ENCODE assay signal across 14 cellular contexts in genomic region chr17:78086740-78087139, GRCh38. TPM values are rescaled to one million over a fixed set of nuclear protein-coding genes. Genes with fewer than 3 reads are reported as not detected.
A peak's percentile ranks its signal among the peaks of the same experiment; 100 is the strongest.
DNase-seq lines count a peak whose midpoint lies in the region; ATAC-seq and TF ChIP-seq lines count a peak whose summit lies in the region.
"Had no signal": no experiment of that assay in that cellular context is flagged by ENCODE, and none has a peak within 500 bp of the region (broad histone marks: within the 10 kb centered on the region; RNA-seq: fewer than 3 reads in every experiment).

No MANE protein-coding gene starts in this region.

- no peaks in the 10 kb centered on the region for H3K9me3 ChIP-seq in neuronal stem cell (replicated peaks in 1 of 2; ENCODE audit: control insufficient read depth in 2 of 2, insufficient read depth in 1 of 2, low read depth in 1 of 2, low read length in 2 of 2)
- H3K9me3 ChIP-seq: BLaER1 treated with 17β-estradiol and CSF1 and Interleukin-3, amounts not matched to agents 10 nM and 100 nM had no signal

- no peaks in the 10 kb centered on the region for H3K27me3 Mint-ChIP-seq in activated naive CD4-positive, alpha-beta T cell treated with anti-CD3 and anti-CD28 coated beads, Interleukin-2, amount 50 U/mL, for 24 hours
- H3K27me3 Mint-ChIP-seq in activated naive CD4-positive, alpha-beta T cell treated with anti-CD3 and anti-CD28 coated beads, Interleukin-2, amount 10 ng/mL, durations not matched to agents 7 days and 5 days: no peaks in the 10 kb centered on the region
- no peaks in the 10 kb centered on the region for H3K27me3 Mint-ChIP-seq in WTC11 (ENCODE audit: low read depth)
- H3K27me3 Mint-ChIP-seq: B cell had no signal

- H3K4me3 ChIP-seq in neuronal stem cell (ENCODE audit: low read length in 2 of 2): no peak overlapping the region
- H3K4me3 ChIP-seq: BLaER1 treated with 17β-estradiol and CSF1 and Interleukin-3, amounts not matched to agents 10 nM and 100 nM; GM23248 had no signal

- H3K4me2 ChIP-seq in neuronal stem cell (ENCODE audit: insufficient read depth, low read length, poor library complexity, severe bottlenecking): no peak overlapping the region
- H3K4me2 ChIP-seq: BLaER1 treated with 17β-estradiol and CSF1 and Interleukin-3, amounts not matched to agents 10 nM and 100 nM had no signal

- H2BK5ac ChIP-seq in neuronal stem cell (ENCODE audit: low read length): no peak overlapping the region

- H3K36me3 Mint-ChIP-seq in activated naive CD4-positive, alpha-beta T cell treated with anti-CD3 and anti-CD28 coated beads, Interleukin-2, amount 50 U/mL, for 24 hours: peaks cover 3% of the 10 kb centered on the region
- H3K36me3 Mint-ChIP-seq in activated naive CD4-positive, alpha-beta T cell treated with anti-CD3 and anti-CD28 coated beads, Interleukin-2, amount 10 ng/mL, durations not matched to agents 7 days and 5 days: peaks cover 40% of the 10 kb centered on the region
- peaks cover 76% of the 10 kb centered on the region for H3K36me3 Mint-ChIP-seq in WTC11

- no peak overlapping the region for H3K4ac ChIP-seq in neuronal stem cell (ENCODE audit: low read length)

- no peak overlapping the region for H3K27ac ChIP-seq in neuronal stem cell (replicated peaks; ENCODE audit: low read length)
- peak overlapping the region; percentile 23 for H3K27ac ChIP-seq in temporal lobe (ENCODE audit: low read depth, low read length)
- H3K27ac ChIP-seq: BLaER1 treated with 17β-estradiol and CSF1 and Interleukin-3, amounts not matched to agents 10 nM and 100 nM; GM23248 had no signal

- no peaks in the 10 kb centered on the region for H3K79me1 ChIP-seq in neuronal stem cell (ENCODE audit: low read depth, low read length)

- no peak for TF ChIP-seq CTCF in WTC11 (IDR thresholded peaks at IDR 0.05)

- no CpG with 5 or more reads among the region's 13 CpGs for WGBS in neuronal stem cell (ENCODE audit: extremely low coverage in 2 of 2, insufficient read length in 2 of 2, insufficient replicate concordance in 1 of 2), 2 donors

- no peak for DNase-seq in activated naive CD4-positive, alpha-beta T cell treated with anti-CD3 and anti-CD28 coated beads, Interleukin-2, amount 10 ng/mL, durations not matched to agents 7 days and 5 days
- DNase-seq in H4 (ENCODE audit: low spot score) (peak; percentile 3), neuronal stem cell (ENCODE audit: low spot score) (no peak), WTC11 (ENCODE audit: low spot score) (no peak)
- no peak for DNase-seq in stimulated activated CD4-positive, alpha-beta T cell treated with anti-CD3 and anti-CD28 coated beads, Interleukin-1b, Interleukin-23, amount 100 ng/mL, for 48 hours
- DNase-seq: CD8-positive, alpha-beta T cell; GM23248; HCEC 1CT; IMR-90 had no signal

- ATAC-seq in WTC11: no peak
- ATAC-seq: CD8-positive, alpha-beta T cell had no signal

- no peak overlapping the region for H3K14ac ChIP-seq in neuronal stem cell (ENCODE audit: low read length)

- no peak overlapping the region for H2AFZ ChIP-seq in neuronal stem cell (ENCODE audit: low read length)
- H2AFZ ChIP-seq: GM23248 had no signal

- no peak overlapping the region for H3K18ac ChIP-seq in neuronal stem cell (ENCODE audit: low read length)

- POLR2A ChIA-PET in WTC11 (lab: Charles Lee): no interaction called here

- H3K27ac Mint-ChIP-seq in activated naive CD4-positive, alpha-beta T cell treated with anti-CD3 and anti-CD28 coated beads, Interleukin-2, amount 50 U/mL, for 24 hours: peak overlapping the region; percentile 27
- no peak overlapping the region for H3K27ac Mint-ChIP-seq in activated naive CD4-positive, alpha-beta T cell treated with anti-CD3 and anti-CD28 coated beads, Interleukin-2, amount 10 ng/mL, durations not matched to agents 7 days and 5 days
- H3K27ac Mint-ChIP-seq in WTC11: no peak overlapping the region
- H3K27ac Mint-ChIP-seq: B cell; CD8-positive, alpha-beta T cell had no signal

- no peak overlapping the region for H2AK5ac ChIP-seq in neuronal stem cell (ENCODE audit: low read depth, low read length)

- H3K9me3 Mint-ChIP-seq in activated naive CD4-positive, alpha-beta T cell treated with anti-CD3 and anti-CD28 coated beads, Interleukin-2, amount 50 U/mL, for 24 hours: no peaks in the 10 kb centered on the region
- no peaks in the 10 kb centered on the region for H3K9me3 Mint-ChIP-seq in activated naive CD4-positive, alpha-beta T cell treated with anti-CD3 and anti-CD28 coated beads, Interleukin-2, amount 10 ng/mL, durations not matched to agents 7 days and 5 days
- H3K9me3 Mint-ChIP-seq in WTC11: no peaks in the 10 kb centered on the region
- H3K9me3 Mint-ChIP-seq: CD8-positive, alpha-beta T cell had no signal

- peak overlapping the region; percentile 27 for H3K9ac ChIP-seq in neuronal stem cell (ENCODE audit: low read depth, low read length, poor library complexity)
- H3K9ac ChIP-seq: BLaER1 treated with 17β-estradiol and CSF1 and Interleukin-3, amounts not matched to agents 10 nM and 100 nM; GM23248 had no signal

- no peak overlapping the region for H4K8ac ChIP-seq in neuronal stem cell (ENCODE audit: low read depth, low read length)

- peaks cover 22 to 88% of the 10 kb centered on the region in 2 donors for H3K36me3 ChIP-seq in neuronal stem cell (replicated peaks in 1 of 2; ENCODE audit: control insufficient read depth in 2 of 2, insufficient read depth in 2 of 2, low read length in 2 of 2)

- no peak overlapping the region for H3K4me3 Mint-ChIP-seq in activated naive CD4-positive, alpha-beta T cell treated with anti-CD3 and anti-CD28 coated beads, Interleukin-2, amount 50 U/mL, for 24 hours
- no peak overlapping the region for H3K4me3 Mint-ChIP-seq in activated naive CD4-positive, alpha-beta T cell treated with anti-CD3 and anti-CD28 coated beads, Interleukin-2, amount 10 ng/mL, durations not matched to agents 7 days and 5 days
- no peak overlapping the region for H3K4me3 Mint-ChIP-seq in WTC11
- H3K4me3 Mint-ChIP-seq: B cell; CD8-positive, alpha-beta T cell had no signal

- H3K4me1 ChIP-seq in neuronal stem cell (ENCODE audit: control insufficient read depth in 2 of 2, insufficient read depth in 1 of 2, low read depth in 1 of 2, low read length in 2 of 2): peaks cover 0 to 6% of the 10 kb centered on the region in 2 donors

- CTCF ChIA-PET in activated naive CD4-positive, alpha-beta T cell treated with anti-CD3 and anti-CD28 coated beads, Interleukin-2, amount 10 ng/mL, durations not matched to agents 7 days and 5 days (lab: Charles Lee): no interaction called here
- CTCF ChIA-PET in WTC11 (lab: Charles Lee): no interaction called here

- H4K91ac ChIP-seq in neuronal stem cell (ENCODE audit: low read depth, low read length, poor library complexity): no peak overlapping the region

- peaks cover 3% of the 10 kb centered on the region for H3K4me1 Mint-ChIP-seq in activated naive CD4-positive, alpha-beta T cell treated with anti-CD3 and anti-CD28 coated beads, Interleukin-2, amount 50 U/mL, for 24 hours
- H3K4me1 Mint-ChIP-seq in activated naive CD4-positive, alpha-beta T cell treated with anti-CD3 and anti-CD28 coated beads, Interleukin-2, amount 10 ng/mL, durations not matched to agents 7 days and 5 days: peaks cover 20% of the 10 kb centered on the region
- H3K4me1 Mint-ChIP-seq in WTC11: no peaks in the 10 kb centered on the region
- H3K4me1 Mint-ChIP-seq: B cell had no signal

- no peak overlapping the region for H2BK15ac ChIP-seq in neuronal stem cell (ENCODE audit: low read length)

- H3K27me3 ChIP-seq in neuronal stem cell (ENCODE audit: control insufficient read depth in 3 of 3, insufficient read depth in 3 of 3, low read depth in 1 of 3, low read length in 3 of 3): no peaks in the 10 kb centered on the region
- H3K27me3 ChIP-seq: BLaER1 treated with 17β-estradiol and CSF1 and Interleukin-3, amounts not matched to agents 10 nM and 100 nM had no signal

- H2BK120ac ChIP-seq in neuronal stem cell (ENCODE audit: low read depth, low read length): no peak overlapping the region

- H3K23ac ChIP-seq in neuronal stem cell (ENCODE audit: low read depth, low read length, poor library complexity): no peak overlapping the region

- H2BK12ac ChIP-seq in neuronal stem cell (ENCODE audit: low read length): no peak overlapping the region

TF ChIP-seq in WTC11, 78 proteins besides CTCF, POLR2A, EP300 and RAD21 (continues in another document):
- TF ChIP-seq ZNF138 (CRISPR knock-in tag; conservative IDR thresholded peaks at IDR 0.05) (no peak), ZNF263 (CRISPR knock-in tag; IDR thresholded peaks at IDR 0.05; ENCODE audit: low read depth) (no peak), ATF1 (CRISPR knock-in tag; IDR thresholded peaks at IDR 0.05) (no peak), NR2C2 (CRISPR knock-in tag; IDR thresholded peaks at IDR 0.05) (no peak), ZNF425 (CRISPR knock-in tag; conservative IDR thresholded peaks at IDR 0.05) (no peak), NFATC4 (CRISPR knock-in tag; IDR thresholded peaks at IDR 0.05) (no peak)

RNA-seq across cellular contexts. Expression of gene TMC6, which starts 41.8 kb away (rescaled TPM):
- total RNA-seq in H4 (2014; rRNA removed; shearing (Covaris generic)): 2.7 and 7.9 TPM in 2 replicates
- polyA plus RNA-seq in neuronal stem cell (2013, experiment 1 of 2): 18.0 TPM
- 18.2 TPM for polyA plus RNA-seq in neuronal stem cell (2013, experiment 2 of 2)
- total RNA-seq in temporal lobe: 2.0 TPM
- total RNA-seq in WTC11 (2021): 90.9 to 120 TPM (median 93.2 TPM) in 3 replicates
- total RNA-seq: GM23248, IMR-90 had no signal
- polyA plus RNA-seq: GM23248 had no signal

RNA-seq across cellular contexts. Expression of gene TMC8, which starts 43.8 kb away (rescaled TPM):
- total RNA-seq in H4 (2014; rRNA removed; shearing (Covaris generic)): 0.02 TPM in 1 of 2 replicates, not detected in the other
- polyA plus RNA-seq in neuronal stem cell (2013, experiment 1 of 2): 0.08 TPM
- polyA plus RNA-seq in neuronal stem cell (2013, experiment 2 of 2): 0.08 TPM
- total RNA-seq in temporal lobe: 0.49 TPM
- total RNA-seq in WTC11 (2021): 2.9 to 3.7 TPM (median 3.1 TPM) in 3 replicates
- total RNA-seq: GM23248, IMR-90 had no signal
- polyA plus RNA-seq: GM23248, IMR-90 had no signal

RNA-seq across cellular contexts. Expression of gene C17orf99, which starts 59.4 kb away (rescaled TPM):
- total RNA-seq in H4 (2014; rRNA removed; shearing (Covaris generic)): not detected in 2 replicates
- not detected for polyA plus RNA-seq in neuronal stem cell (2013, experiment 1 of 2)
- not detected for polyA plus RNA-seq in neuronal stem cell (2013, experiment 2 of 2)
- not detected for total RNA-seq in temporal lobe
- not detected in 3 replicates for total RNA-seq in WTC11 (2021)
- total RNA-seq: A172; CD8-positive, alpha-beta T cell; GM23248; IMR-90 had no signal
- polyA plus RNA-seq: GM23248, IMR-90 had no signal

Comparison
In these comparisons a context has a peak if more than half of its experiments do, and no peak if none do; other contexts are left out.
1. RNA of gene TMC6, which starts 41.8 kb away (total RNA-seq): 90.9 to 120 TPM in WTC11; 2.7 to 7.9 TPM in H4 and 2.0 TPM in temporal lobe (single experiment); every median in the first group is over 10 times any median in the second.